Comparison of ENCODE assay signal across 8 cellular contexts in genomic region chr5:126339215-126339805, GRCh38.
DNase-seq lines count a peak whose midpoint lies in the region; ATAC-seq and TF ChIP-seq lines count a peak whose summit lies in the region.

No MANE protein-coding gene starts in this region.

- TF ChIP-seq POLR2A in right lobe of liver (IDR thresholded peaks at IDR 0.05), result no peak
- no peak for TF ChIP-seq POLR2A in testis (IDR thresholded peaks at IDR 0.05)

- H3K9me2 ChIP-seq in Loucy (replicated peaks; ENCODE audit: low read depth, low read length), result no peaks in the 10 kb centered on the region

- no peak overlapping the region for H3K9ac ChIP-seq in Loucy (ENCODE audit: low read depth, low read length, poor library complexity, severe bottlenecking)

- H3K79me2 ChIP-seq in Loucy (ENCODE audit: insufficient read depth, low read length), result no peaks in the 10 kb centered on the region

- WGBS in right lobe of liver (ENCODE audit: insufficient coverage, low coverage, low lambda C conversion rate, missing lambda C conversion rate), result 20% methylated on average over 4 of the region's 4 CpGs
- WGBS in testis, 2 donors, result 22 to 29% methylated on average over 4 of the region's 4 CpGs

- no peak overlapping the region for H3K4me3 ChIP-seq in Loucy (ENCODE audit: low read length, poor library complexity, severe bottlenecking)
- no peak overlapping the region for H3K4me3 ChIP-seq in choroid plexus epithelial cell (ENCODE audit: low read depth, low read length)
- H3K4me3 ChIP-seq in right lobe of liver, result no peak overlapping the region
- no peak overlapping the region for H3K4me3 ChIP-seq in testis

- intact Hi-C loops in right lobe of liver (cut with DNase I), result no loop called here
- intact Hi-C loops in testis (cut with DNase I; ENCODE audit: low total_unique reads), result no loop called here

- TF ChIP-seq CTCF in Loucy (conservative IDR thresholded peaks at IDR 0.05; ENCODE audit: low read length) (peak; percentile 73), choroid plexus epithelial cell (conservative IDR thresholded peaks at IDR 0.05; ENCODE audit: low read depth, low read length) (peak; percentile 70), right lobe of liver (IDR thresholded peaks at IDR 0.05) (peak; percentile 86 to 93 (median 88)), testis (IDR thresholded peaks at IDR 0.05) (peak; percentile 81 to 93 (median 87))

- H4K20me1 ChIP-seq in Loucy (ENCODE audit: insufficient read depth, low read length, poor library complexity, severe bottlenecking), result no peaks in the 10 kb centered on the region

- no peaks in the 10 kb centered on the region for H3K27me3 ChIP-seq in Loucy (ENCODE audit: insufficient read depth, low read length, poor library complexity, severe bottlenecking)
- H3K27me3 ChIP-seq in right lobe of liver, result no peaks in the 10 kb centered on the region
- no peaks in the 10 kb centered on the region for H3K27me3 ChIP-seq in testis

- H3K4me2 ChIP-seq in Loucy (ENCODE audit: low read depth, low read length, poor library complexity, severe bottlenecking), result no peak overlapping the region

- H3F3A ChIP-seq in Loucy (ENCODE audit: low read depth), result no peaks in the 10 kb centered on the region

- 0 out of 2 replicates have a peak overlapping the region, but pooled peaks have one; percentile 49 for H2AFZ ChIP-seq in Loucy (ENCODE audit: low read length)

- H3K9me3 ChIP-seq in Loucy (ENCODE audit: insufficient read depth, low read depth, low read length) (no peaks in the 10 kb centered on the region), right lobe of liver (no peaks in the 10 kb centered on the region), testis (no peaks in the 10 kb centered on the region)

- ATAC-seq in GM19395 (IDR thresholded peaks at IDR 0.05; ENCODE audit: unreplicated experiment) (peak; percentile 79), right lobe of liver (peak; percentile 56 to 75 (median 66))

- DNase-seq in DMS53 (lab: John Stamatoyannopoulos, UW), result peak; percentile 79
- DNase-seq in SW480 (ENCODE audit: low spot score), result peak; percentile 79
- DNase-seq in choroid plexus epithelial cell (ENCODE audit: low read depth), result peak; percentile 87
- no peak for DNase-seq in right lobe of liver
- peak; percentile 76 for DNase-seq in testis
- no peak for DNase-seq in activated effector memory CD4-positive, alpha-beta T cell treated with Interleukin-2 at 50 U/mL for 16 hours

- no peak overlapping the region for H3K27ac ChIP-seq in right lobe of liver
- no peak overlapping the region for H3K27ac ChIP-seq in testis

- H3K36me3 ChIP-seq in Loucy (ENCODE audit: insufficient read depth, low read length) (no peaks in the 10 kb centered on the region), right lobe of liver (no peaks in the 10 kb centered on the region), testis (ENCODE audit: low read depth, missing control alignments) (no peaks in the 10 kb centered on the region)

- H3K4me1 ChIP-seq in Loucy (ENCODE audit: insufficient read depth, low read length, poor library complexity, severe bottlenecking) (no peaks in the 10 kb centered on the region), right lobe of liver (peaks cover 0 to 4% (median 0%) of the 10 kb centered on the region in 4 donors), testis (no peaks in the 10 kb centered on the region)

Comparison
In these comparisons a context has a peak if more than half of its experiments do, and no peak if none do; other contexts are left out.
1. DNase-seq: peak in DMS53 (single experiment), SW480 (single experiment), choroid plexus epithelial cell (single experiment) and testis (single experiment); none in right lobe of liver (0 of 3) and activated effector memory CD4-positive, alpha-beta T cell treated with Interleukin-2 at 50 U/mL for 16 hours (single experiment).
2. Peak in every context shown above with its lines, with median percentiles within 50 percentile points of each other: CTCF ChIP-seq.